In the genomic region with DNA sequence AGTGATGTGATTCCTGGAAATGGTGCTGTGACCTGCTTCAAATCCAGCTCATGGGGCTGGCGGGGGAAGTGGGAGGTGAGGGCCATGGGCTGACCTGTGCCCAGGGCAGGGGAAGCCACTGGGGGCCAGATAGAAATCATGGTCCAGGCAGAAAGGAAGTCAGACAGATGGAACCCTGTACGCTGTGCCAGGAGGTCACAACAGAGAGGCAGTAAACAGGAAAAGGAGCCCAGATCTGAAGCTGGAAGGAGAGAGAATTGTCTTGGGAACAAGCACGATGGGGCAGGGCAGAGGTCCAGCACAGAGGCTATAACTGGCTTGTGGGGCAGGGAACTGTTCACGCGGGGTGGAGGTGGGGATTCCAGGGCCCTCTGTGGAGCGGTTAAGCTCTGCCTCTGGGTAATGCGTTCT, we compare ENCODE assay signal across 11 cellular contexts.
DNase-seq lines count a peak whose midpoint lies in the region; ATAC-seq and TF ChIP-seq lines count a peak whose summit lies in the region.
"Had no signal": no experiment of that assay in that cellular context is flagged by ENCODE, and none has a peak within 500 bp of the region (broad histone marks: within the 10 kb centered on the region; RNA-seq: fewer than 3 reads in every experiment).

No MANE protein-coding gene starts in this region.

- H3K4me3 ChIP-seq in sigmoid colon (no peak overlapping the region), foreskin fibroblast (ENCODE audit: low read depth in 1 of 2, low read length in 2 of 2) (no peak overlapping the region)

- DNase-seq in G401 (ENCODE audit: low spot score) (peak; percentile 88), caudate nucleus (lab: John Stamatoyannopoulos, UW) (peak in 54 of 61 donors; percentile 19 to 81 (median 64)), hypothalamus (lab: John Stamatoyannopoulos, UW) (peak in 42 of 51 donors; percentile 24 to 86 (median 54)), sigmoid colon (no peak), AML-193 (lab: John Stamatoyannopoulos, UW) (no peak), foreskin fibroblast (no peak)
- DNase-seq: activated CD4-positive, CD25-positive, alpha-beta regulatory T cell; NCI-H2029 had no signal

- no peak for ATAC-seq in GM21526 (IDR thresholded peaks at IDR 0.05; ENCODE audit: low FRiP score, unreplicated experiment)
- no peak for ATAC-seq in HG03460 (IDR thresholded peaks at IDR 0.05; ENCODE audit: unreplicated experiment)
- ATAC-seq: stimulated activated effector memory CD8-positive, alpha-beta T cell treated with anti-CD3 and anti-CD28 coated beads, Interleukin-12 subunit alpha, Interleukin-12 subunit beta, amount 100 ng/mL, for 72 hours had no signal

- no peaks in the 10 kb centered on the region for H3K36me3 ChIP-seq in sigmoid colon

- peaks cover 0 to 14% (median 0%) of the 10 kb centered on the region in 4 donors for H3K4me1 ChIP-seq in sigmoid colon

- no peak for TF ChIP-seq POLR2A in sigmoid colon (IDR thresholded peaks at IDR 0.05)

- no peak for TF ChIP-seq EP300 in sigmoid colon (IDR thresholded peaks at IDR 0.05)

- H3K9me3 ChIP-seq in sigmoid colon = no peaks in the 10 kb centered on the region

- no peaks in the 10 kb centered on the region for H3K27me3 ChIP-seq in sigmoid colon

- TF ChIP-seq CTCF in sigmoid colon (IDR thresholded peaks at IDR 0.05) = no peak
- TF ChIP-seq CTCF in foreskin fibroblast (IDR thresholded peaks at IDR 0.05; ENCODE audit: low read depth, low read length) = no peak

- intact Hi-C loops in sigmoid colon (cut with DNase I) = no loop called here

- peak overlapping the region; percentile 96 for H3K27ac ChIP-seq in caudate nucleus (ENCODE audit: low read depth, low read length)
- H3K27ac ChIP-seq in sigmoid colon = peak overlapping the region; percentile 17 to 32 (median 24)

- 72 to 78% methylated on average over 7 of the region's 7 CpGs for WGBS in sigmoid colon, 2 donors

- in situ Hi-C loops in G401 (cut with HindIII; ENCODE audit: low sequenced_read_pairs) = no loop called here

Comparison
In these comparisons a context has a peak if more than half of its experiments do, and no peak if none do; other contexts are left out.
1. DNase-seq: peak in G401 (single experiment), caudate nucleus (54 of 61) and hypothalamus (42 of 51); none in sigmoid colon (single experiment), AML-193 (0 of 2) and foreskin fibroblast (0 of 2).